7 cellular contexts compared by ENCODE assay signal in genomic region chr1:212791676-212792395, GRCh38.
DNase-seq lines count a peak whose midpoint lies in the region; ATAC-seq lines count a peak whose summit lies in the region.

TSS of gene NSL1 (minus strand) at chr1:212791777. CDS start at chr1:212791763, 14 bp downstream.
TSS of gene TATDN3 (plus strand) at chr1:212791894. CDS start at chr1:212791922, 28 bp downstream.

- DNase-seq in NCI-H2029 treated with DMSO at 0.1 percent for 48 hours (lab: John Stamatoyannopoulos, UW) (peak; percentile 59), T1000 (lab: John Stamatoyannopoulos, UW) (peak; percentile 92), astrocyte of the hippocampus (ENCODE audit: low read depth, low spot score) (peak; percentile 98), hippocampal formation (lab: John Stamatoyannopoulos, UW) (peak; percentile 86 to 90), retina (peak; percentile 99)

- ATAC-seq in GM18517 (IDR thresholded peaks at IDR 0.05; ENCODE audit: unreplicated experiment) (peak; percentile 61), HG03025 (IDR thresholded peaks at IDR 0.05; ENCODE audit: low FRiP score, unreplicated experiment) (peak; percentile 57)

Comparison
In these comparisons a context has a peak if more than half of its experiments do, and no peak if none do; other contexts are left out.
1. Peak in every context shown above with its lines: DNase-seq and ATAC-seq.